ENCODE assay signal across 16 cellular contexts in the genomic region with DNA sequence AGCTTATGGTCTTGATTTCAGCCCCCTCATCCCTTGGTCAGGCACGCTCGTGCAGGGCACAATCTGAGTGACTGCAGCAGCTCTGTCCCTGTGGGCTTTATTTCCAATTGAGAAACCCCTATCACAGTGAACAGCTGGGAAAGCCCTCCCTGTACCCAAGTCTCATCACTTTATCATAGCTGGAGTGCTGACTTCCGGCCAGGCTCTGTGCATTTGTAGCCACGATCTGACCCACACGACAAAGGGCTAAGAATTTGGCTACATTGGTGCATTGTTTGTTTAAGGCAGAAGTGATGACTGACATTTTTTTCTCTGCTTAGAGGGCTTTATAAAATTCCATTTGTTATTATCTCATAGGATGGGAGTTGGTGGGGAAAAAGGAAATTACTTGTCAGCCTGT.
"Had no signal": no experiment of that assay in that cellular context is flagged by ENCODE, and none has a peak within 500 bp of the region (broad histone marks: within the 10 kb centered on the region; RNA-seq: fewer than 3 reads in every experiment).

No MANE protein-coding gene starts in this region.

- H3K27me3 ChIP-seq: ascending aorta, gastrocnemius medialis, heart right ventricle had no signal

- H3K9me3 Mint-ChIP-seq: activated CD4-positive, alpha-beta memory T cell treated with anti-CD3 and anti-CD28 coated beads for 36 hours; activated naive CD4-positive, alpha-beta T cell treated with anti-CD3 and anti-CD28 coated beads, Interleukin-2, amount 10 ng/mL, durations not matched to agents 7 days and 5 days; activated T-helper 2 cell treated with anti-CD3 and anti-CD28 coated beads, Interferon-gamma antibody, Interleukin-2, Interleukin-4, amounts not matched to agents 10 μg/mL and 5 μg/mL and 100 μg/mL, durations not matched to agents 14 hours and 24 hours and 36 hours; nephron progenitor cell had no signal

- H3K4me3 Mint-ChIP-seq: activated CD4-positive, alpha-beta memory T cell treated with anti-CD3 and anti-CD28 coated beads for 36 hours; activated CD8-positive, alpha-beta memory T cell treated with anti-CD3 and anti-CD28 coated beads, Interleukin-2, amount 10 ng/mL, durations not matched to agents 7 days and 5 days; activated naive CD4-positive, alpha-beta T cell treated with anti-CD3 and anti-CD28 coated beads, Interleukin-2, amount 10 ng/mL, durations not matched to agents 7 days and 5 days; nephron progenitor cell had no signal

- H3K27me3 Mint-ChIP-seq: activated CD4-positive, alpha-beta memory T cell treated with anti-CD3 and anti-CD28 coated beads for 36 hours; activated CD8-positive, alpha-beta memory T cell treated with anti-CD3 and anti-CD28 coated beads, Interleukin-2, amount 10 ng/mL, durations not matched to agents 7 days and 5 days; activated naive CD4-positive, alpha-beta T cell treated with anti-CD3 and anti-CD28 coated beads, Interleukin-2, amount 10 ng/mL, durations not matched to agents 7 days and 5 days had no signal

- FAIRE-seq: bronchial epithelial cell had no signal

- H3K27ac ChIP-seq: ascending aorta, gastrocnemius medialis, prostate gland, thoracic aorta, VCaP had no signal

- H3K36me3 Mint-ChIP-seq: activated CD4-positive, alpha-beta memory T cell treated with anti-CD3 and anti-CD28 coated beads for 36 hours; activated CD8-positive, alpha-beta memory T cell treated with anti-CD3 and anti-CD28 coated beads, Interleukin-2, amount 10 ng/mL, durations not matched to agents 7 days and 5 days; activated naive CD4-positive, alpha-beta T cell treated with anti-CD3 and anti-CD28 coated beads, Interleukin-2, amount 10 ng/mL, durations not matched to agents 7 days and 5 days had no signal

- H3K4me3 ChIP-seq: ascending aorta, gastrocnemius medialis, heart right ventricle, prostate gland, thoracic aorta had no signal

- H3K27ac Mint-ChIP-seq: activated CD4-positive, alpha-beta memory T cell treated with anti-CD3 and anti-CD28 coated beads for 36 hours; activated CD8-positive, alpha-beta memory T cell treated with anti-CD3 and anti-CD28 coated beads, Interleukin-2, amount 10 ng/mL, durations not matched to agents 7 days and 5 days; activated naive CD4-positive, alpha-beta T cell treated with anti-CD3 and anti-CD28 coated beads, Interleukin-2, amount 10 ng/mL, durations not matched to agents 7 days and 5 days; activated T-helper 2 cell treated with anti-CD3 and anti-CD28 coated beads, Interferon-gamma antibody, Interleukin-2, Interleukin-4, amounts not matched to agents 10 μg/mL and 5 μg/mL and 100 μg/mL, durations not matched to agents 14 hours and 24 hours and 36 hours; nephron progenitor cell had no signal

- H3K9me3 ChIP-seq: ascending aorta, gastrocnemius medialis, heart right ventricle, prostate gland, thoracic aorta had no signal

- DNase-seq: activated CD4-positive, alpha-beta memory T cell treated with anti-CD3 and anti-CD28 coated beads for 36 hours; activated CD8-positive, alpha-beta memory T cell treated with anti-CD3 and anti-CD28 coated beads, Interleukin-2, amount 10 ng/mL, durations not matched to agents 7 days and 5 days; activated naive CD4-positive, alpha-beta T cell treated with anti-CD3 and anti-CD28 coated beads, Interleukin-2, amount 10 ng/mL, durations not matched to agents 7 days and 5 days; activated T-cell treated with anti-CD3 and anti-CD28 coated beads, Interleukin-2, amount 50 U/mL, for 1 hour; gastrocnemius medialis; heart right ventricle; left cardiac atrium; nephron progenitor cell; stimulated activated CD4-positive, alpha-beta T cell treated with anti-CD3 and anti-CD28 coated beads, Interleukin-2, amount 100 ng/mL, for 24 hours had no signal

- H3K4me1 Mint-ChIP-seq: activated CD8-positive, alpha-beta memory T cell treated with anti-CD3 and anti-CD28 coated beads, Interleukin-2, amount 10 ng/mL, durations not matched to agents 7 days and 5 days; activated naive CD4-positive, alpha-beta T cell treated with anti-CD3 and anti-CD28 coated beads, Interleukin-2, amount 10 ng/mL, durations not matched to agents 7 days and 5 days had no signal

- H3K4me1 ChIP-seq: prostate gland had no signal

- ATAC-seq: activated CD8-positive, alpha-beta memory T cell treated with anti-CD3 and anti-CD28 coated beads, Interleukin-2, amount 10 ng/mL, durations not matched to agents 7 days and 5 days; gastrocnemius medialis; sciatic nerve had no signal

- H3K36me3 ChIP-seq: ascending aorta, gastrocnemius medialis, heart right ventricle, prostate gland, thoracic aorta had no signal
